Comparison of ENCODE assay signal across 14 cellular contexts in genomic region chr15:21453683-21454082, GRCh38. TPM values are rescaled to one million over a fixed set of nuclear protein-coding genes. Genes with fewer than 3 reads are reported as not detected.
"Had no signal": no experiment of that assay in that cellular context is flagged by ENCODE, and none has a peak within 500 bp of the region (broad histone marks: within the 10 kb centered on the region; RNA-seq: fewer than 3 reads in every experiment).

No MANE protein-coding gene starts in this region.

RNA-seq across cellular contexts. Expression of gene POTEB3, which starts 13.4 kb away (rescaled TPM):
- total RNA-seq: activated B cell treated with CpG ODN at 0.5 μM for 24 hours; activated CD4-positive, alpha-beta memory T cell treated with anti-CD3 and anti-CD28 coated beads for 36 hours; activated CD4-positive, alpha-beta memory T cell treated with anti-CD3 and anti-CD28 coated beads, Interleukin-2, amount 10 ng/mL, durations not matched to agents 7 days and 5 days; activated CD4-positive, alpha-beta T cell treated with anti-CD3 and anti-CD28 coated beads for 36 hours; activated CD4-positive, alpha-beta T cell treated with anti-CD3 and anti-CD28 coated beads, Interleukin-2, amount 10 ng/mL, durations not matched to agents 24 days and 14 days; activated CD4-positive, alpha-beta T cell treated with anti-CD3 and anti-CD28 coated beads, Interleukin-2, amount 10 ng/mL, durations not matched to agents 7 days and 5 days; activated CD8-positive, alpha-beta memory T cell treated with anti-CD3 and anti-CD28 coated beads for 36 hours; activated CD8-positive, alpha-beta memory T cell treated with anti-CD3 and anti-CD28 coated beads, Interleukin-2, amount 10 ng/mL, durations not matched to agents 7 days and 5 days; activated CD8-positive, alpha-beta T cell treated with anti-CD3 and anti-CD28 coated beads for 36 hours; activated CD8-positive, alpha-beta T cell treated with anti-CD3 and anti-CD28 coated beads, Interleukin-2, amount 10 ng/mL, durations not matched to agents 7 days and 5 days; T-helper 1 cell treated with Interleukin-12 subunit alpha and Interleukin-12 subunit beta and Interleukin-4 antibody, amounts not matched to agents 30 ng/mL and 1 ng/mL, for 36 hours; T-helper 17 cell; T-helper 2 cell treated with Interferon-gamma antibody and Interleukin-4, amounts not matched to agents 100 ng/mL and 5 ng/mL, for 36 hours; WTC11 had no signal
